ENCODE assay signal across 8 cellular contexts in genomic region chr22:20376983-20377382, GRCh38. TPM values are rescaled to one million over a fixed set of nuclear protein-coding genes. Genes with fewer than 3 reads are reported as not detected.
DNase-seq lines count a peak whose midpoint lies in the region; ATAC-seq, FAIRE-seq and TF ChIP-seq lines count a peak whose summit lies in the region.
"Not testable (repeated sequence)": the region's sequence is repeated elsewhere in the genome, so short reads cannot be mapped to it uniquely, and the experiment has no call there.

No MANE protein-coding gene starts in this region.

- in situ Hi-C loops in K562 (cut with MboI) = not testable (repeated sequence)

- WGBS in H9 (ENCODE audit: extremely low coverage, insufficient read length, low lambda C conversion rate) = no CpG with 5 or more reads among the region's 11 CpGs
- WGBS in K562 (ENCODE audit: insufficient coverage, low coverage, missing lambda C conversion rate) = 5% methylated on average over 11 of the region's 11 CpGs
- WGBS in endodermal cell (ENCODE audit: insufficient coverage in 1 of 2, insufficient read length in 1 of 2), 2 experiments = 94 to 97% methylated on average over 4 to 11 of the region's 11 CpGs

- H3K36me3 ChIP-seq in K562 (ENCODE audit: control insufficient read depth, insufficient read depth, low read length); endodermal cell (ENCODE audit: control insufficient read depth, insufficient read depth, low read length); osteoblast (ENCODE audit: insufficient read depth, low read length): not testable (repeated sequence)

- peaks cover 13 to 14% of the 10 kb centered on the region in 2 experiments for H3K4me1 Mint-ChIP-seq in H9
- peaks cover 18% of the 10 kb centered on the region for H3K4me1 Mint-ChIP-seq in endodermal cell
- H3K4me1 Mint-ChIP-seq in osteocyte (ENCODE audit: unreplicated experiment); type B pancreatic cell (ENCODE audit: unreplicated experiment): not testable (repeated sequence)

- H3K27me3 ChIP-seq in H9 (ENCODE audit: insufficient read depth, low read length); endodermal cell (ENCODE audit: control insufficient read depth, insufficient read depth, low read length, poor library complexity, severe bottlenecking); osteoblast (ENCODE audit: insufficient read depth, low read length): not testable (repeated sequence)
- peaks cover 55% of the 10 kb centered on the region in 2 experiments for H3K27me3 ChIP-seq in K562 (ENCODE audit: control insufficient read depth in 2 of 2, insufficient read depth in 2 of 2, low read length in 2 of 2)

- not testable (repeated sequence) for H3K18ac ChIP-seq in H9 (ENCODE audit: insufficient read length, low read depth, low read length)

- H4K20me1 ChIP-seq in H9 (ENCODE audit: control insufficient read depth, insufficient read depth, insufficient read length); K562 (replicated peaks; ENCODE audit: control insufficient read depth, insufficient read depth, low read length); osteoblast (ENCODE audit: insufficient read depth, low read length): not testable (repeated sequence)

- intact Hi-C loops in K562 (cut with micrococcal nuclease) = not testable (repeated sequence)

- not testable (repeated sequence) for H2BK20ac ChIP-seq in H9 (ENCODE audit: low read depth, low read length, poor library complexity, severe bottlenecking)

- not testable (repeated sequence) for TF ChIP-seq POLR2A in K562 (conservative IDR thresholded peaks at IDR 0.05)

- not testable (repeated sequence) for H4K8ac ChIP-seq in H9 (replicated peaks; ENCODE audit: insufficient read length, low read depth, low read length)

- H3K23me2 ChIP-seq in H9 (ENCODE audit: insufficient read length, low read depth, low read length, poor library complexity, severe bottlenecking) = not testable (repeated sequence)

- BruUV-seq in K562 (replicated peaks; lab: Mats Ljungman, UMichigan) = not testable (repeated sequence)

- H3K9me3 ChIP-seq in H9 (ENCODE audit: control insufficient read depth, low read depth, low read length); K562 (replicated peaks; ENCODE audit: control insufficient read depth, insufficient read depth, low read depth, low read length); endodermal cell (ENCODE audit: control insufficient read depth, low read length); osteoblast (ENCODE audit: low read depth, low read length): not testable (repeated sequence)

- H4K5ac ChIP-seq in H9 (ENCODE audit: insufficient read length, low read depth, low read length) = not testable (repeated sequence)

- not testable (repeated sequence) for H3K36me3 Mint-ChIP-seq in H9 (ENCODE audit: insufficient read depth in 1 of 3, low read depth in 3 of 3); endodermal cell (ENCODE audit: low read depth); osteocyte (ENCODE audit: unreplicated experiment); type B pancreatic cell

- TF ChIP-seq EP300 in K562 (IDR thresholded peaks at IDR 0.05; ENCODE audit: low read length) = not testable (repeated sequence)

- not testable (repeated sequence) for H3K27ac Mint-ChIP-seq in H9; endodermal cell; osteocyte (ENCODE audit: unreplicated experiment); type B pancreatic cell

- not testable (repeated sequence) for H2BK15ac ChIP-seq in H9 (ENCODE audit: low read depth, low read length)

- H3K9me3 Mint-ChIP-seq in H9; endodermal cell; osteocyte (ENCODE audit: unreplicated experiment); type B pancreatic cell: not testable (repeated sequence)

- peaks cover 27% of the 10 kb centered on the region for H3K27me3 Mint-ChIP-seq in H9 (ENCODE audit: low read depth)
- not testable (repeated sequence) for H3K27me3 Mint-ChIP-seq in endodermal cell (ENCODE audit: insufficient read depth); type B pancreatic cell
- H3K27me3 Mint-ChIP-seq in osteocyte (ENCODE audit: unreplicated experiment) = peaks cover 25% of the 10 kb centered on the region

- H2AFZ ChIP-seq in H9 (ENCODE audit: low read length); K562 (ENCODE audit: low read depth, low read length); osteoblast (ENCODE audit: low read length): not testable (repeated sequence)

- H2BK120ac ChIP-seq in H9 (ENCODE audit: low read depth, low read length, poor library complexity, severe bottlenecking) = not testable (repeated sequence)

- not testable (repeated sequence) for H3K14ac ChIP-seq in H9 (ENCODE audit: insufficient read depth, low read length)

- not testable (repeated sequence) for H3K4ac ChIP-seq in H9 (ENCODE audit: low read depth, low read length)

- POLR2A ChIA-PET in K562 (lab: Yijun Ruan, JAX) = interaction anchor here (0.7 to 6.0 kb wide), 6 partner anchors 9 to 86 kb away, joined by 3 to 62 read pairs (median 3); partner anchors contain the start of genes DGCR6L and ZNF74

- not testable (repeated sequence) for H3K56ac ChIP-seq in H9 (ENCODE audit: insufficient read length, low read depth, low read length)

- H2BK12ac ChIP-seq in H9 (ENCODE audit: insufficient read length, low read depth, low read length) = not testable (repeated sequence)

- CTCF ChIA-PET in K562 (lab: Yijun Ruan, JAX; ENCODE audit: low intra/inter-chr PET ratio) = not testable (repeated sequence)

- H3K4me1 ChIP-seq in H9 (ENCODE audit: insufficient read depth, low read length); K562 (replicated peaks in 1 of 2; ENCODE audit: control insufficient read depth in 2 of 2, insufficient read depth in 2 of 2, low read length in 2 of 2); endodermal cell (ENCODE audit: control insufficient read depth, insufficient read depth, low read length); osteoblast (ENCODE audit: insufficient read depth, low read length): not testable (repeated sequence)

- not testable (repeated sequence) for H3T11ph ChIP-seq in H9 (ENCODE audit: low read length)

- not testable (repeated sequence) for H3K27ac ChIP-seq in H9 (ENCODE audit: insufficient read length, low read depth, low read length); K562 (ENCODE audit: extremely low read depth, low read depth, low read length); endodermal cell (ENCODE audit: low read depth, low read length); osteoblast (ENCODE audit: low read depth, low read length)

- not testable (repeated sequence) for H3K23ac ChIP-seq in H9 (ENCODE audit: insufficient read length, low read depth, low read length)

- H2BK5ac ChIP-seq in H9 (ENCODE audit: insufficient read length, low read length) = not testable (repeated sequence)

- DNase-seq in H9 = peak; percentile 2
- DNase-seq in K562 (ENCODE audit: extremely low read depth in 1 of 4, low spot score in 3 of 4) = not testable (repeated sequence)
- peak; percentile 7 for DNase-seq in endodermal cell
- DNase-seq in islet precursor cell = peak; percentile 3
- DNase-seq in mesenteric fat pad (ENCODE audit: low spot score) = peak; percentile 47
- DNase-seq in osteoblast (ENCODE audit: insufficient read length, low spot score, missing footprints) = peak; percentile 64
- DNase-seq in osteocyte (ENCODE audit: extremely low spot score, unreplicated experiment) = peak; percentile 15
- DNase-seq in type B pancreatic cell (ENCODE audit: extremely low spot score, unreplicated experiment) = peak; percentile 4

- H4K91ac ChIP-seq in H9 (ENCODE audit: insufficient read length, low read depth, low read length) = not testable (repeated sequence)

- not testable (repeated sequence) for H3K79me2 ChIP-seq in H9 (ENCODE audit: insufficient read depth, low read length); K562 (ENCODE audit: control insufficient read depth, insufficient read depth, low read length); osteoblast (ENCODE audit: insufficient read depth, low read length)

- H3K4me2 ChIP-seq in H9 (ENCODE audit: insufficient read depth, insufficient read length, low read length); K562 (ENCODE audit: insufficient read depth, low read length); osteoblast (ENCODE audit: insufficient read depth, low read length): not testable (repeated sequence)

- TF ChIP-seq CTCF in H9 (conservative IDR thresholded peaks at IDR 0.05); K562 (IDR thresholded peaks at IDR 0.05 in 2 of 3, conservative IDR thresholded peaks at IDR 0.05 in 1 of 3; ENCODE audit: insufficient read depth in 2 of 3, low read depth in 1 of 3, low read length in 3 of 3); endodermal cell (conservative IDR thresholded peaks at IDR 0.05); osteoblast (IDR thresholded peaks at IDR 0.05; ENCODE audit: extremely low read depth, low read depth, low read length); osteocyte (IDR thresholded peaks at IDR 0.05); type B pancreatic cell (conservative IDR thresholded peaks at IDR 0.05): not testable (repeated sequence)

- FAIRE-seq in K562 (lab: Jason Lieb, UNC) = not testable (repeated sequence)

- not testable (repeated sequence) for H3K4me3 ChIP-seq in K562; endodermal cell (ENCODE audit: low read length); osteoblast (ENCODE audit: insufficient read depth, low read length)

- not testable (repeated sequence) for ATAC-seq in K562

- H3K9ac ChIP-seq in H9 (ENCODE audit: extremely low read depth, insufficient read length, low read length); K562 (ENCODE audit: insufficient read depth in 1 of 2, low read depth in 2 of 2, low read length in 2 of 2); endodermal cell (ENCODE audit: extremely low read depth, low read length, poor library complexity, severe bottlenecking): not testable (repeated sequence)

- not testable (repeated sequence) for H3K79me1 ChIP-seq in H9 (ENCODE audit: insufficient read depth, low read depth, low read length, poor library complexity, severe bottlenecking)

- not testable (repeated sequence) for TF ChIP-seq RAD21 in K562 (CRISPR knock-in tag; conservative IDR thresholded peaks at IDR 0.05 in 1 of 2, IDR thresholded peaks at IDR 0.05 in 1 of 2)

- not testable (repeated sequence) for H3K4me3 Mint-ChIP-seq in H9; endodermal cell; osteocyte (ENCODE audit: unreplicated experiment); type B pancreatic cell

- not testable (repeated sequence) for H2AK5ac ChIP-seq in H9 (ENCODE audit: insufficient read length, low read length)

- not testable (repeated sequence) for H3K9me1 ChIP-seq in K562 (ENCODE audit: control insufficient read depth, insufficient read depth, low read length)

RNA-seq across cellular contexts. Expression of gene ZNF74, which starts 17.0 kb away (rescaled TPM):
- total RNA-seq in H9 (2021) = 29.8 and 34.3 TPM in 2 replicates
- total RNA-seq in K562 (2011; cell fraction: chromatin; rRNA removed; ENCODE audit: low replicate concordance) = 36.8 and 68.2 TPM in 2 replicates
- total RNA-seq in K562 (2011; cell fraction: nucleolus; rRNA removed) = 55.4 and 63.2 TPM in 2 replicates
- 50.2 and 53.7 TPM in 2 replicates for total RNA-seq in K562 (2011; cell fraction: nucleoplasm; rRNA removed)
- 49.2 and 56.7 TPM in 2 replicates for total RNA-seq in K562 (2014; rRNA removed)
- 17.4 and 20.5 TPM in 2 replicates for total RNA-seq in K562 (2014; rRNA removed; fragmentation: Illumina TruSeq; extraction: Trizol)
- 31.5 and 32.5 TPM in 2 replicates for total RNA-seq in K562 (2015; rRNA removed; fragmentation: Illumina TruSeq; extraction: Trizol)
- total RNA-seq in K562 (2021) = 53.5 and 55.7 TPM in 2 replicates
- polyA plus RNA-seq in K562 (2011; rRNA removed) = 33.8 and 49.7 TPM in 2 replicates
- polyA plus RNA-seq in K562 (2011; cell fraction: cytosol; rRNA removed) = 56.9 and 67.4 TPM in 2 replicates
- 42.8 and 56.1 TPM in 2 replicates for polyA plus RNA-seq in K562 (2011; cell fraction: nucleus; rRNA removed)
- 31.5 and 39.9 TPM in 2 replicates for polyA plus RNA-seq in K562 (2012)
- polyA plus RNA-seq in K562 (2014; fragmentation: Illumina TruSeq; extraction: Trizol) = 22.8 and 24.5 TPM in 2 replicates
- polyA plus RNA-seq in K562 (2014; fragmentation: Nextera tagmentation; extraction: Ambion mirVana) = 1 to 10 TPM; 2.4 to 3.7 TPM
- 37.1 and 62.8 TPM in 2 replicates for polyA plus RNA-seq in K562 (2014; rRNA removed)
- polyA minus RNA-seq in K562 (2011; rRNA and poly(A)+ RNA removed) = 32.6 and 33.0 TPM in 2 replicates
- 39.3 and 58.2 TPM in 2 replicates for polyA minus RNA-seq in K562 (2011; cell fraction: cytosol; rRNA and poly(A)+ RNA removed)
- polyA minus RNA-seq in K562 (2011; cell fraction: nucleus; rRNA and poly(A)+ RNA removed) = 23.6 and 28.3 TPM in 2 replicates
- total RNA-seq in endodermal cell = 10 to 100 TPM; 36.9 to 41.7 TPM
- 31.7 TPM for polyA plus RNA-seq in endodermal cell (2013, experiment 1 of 2)
- polyA plus RNA-seq in endodermal cell (2013, experiment 2 of 2) = 28.7 TPM
- 5.2 TPM for total RNA-seq in mesenteric fat pad
- total RNA-seq in osteoblast = 12.4 and 13.8 TPM in 2 replicates
- 19.6 and 20.4 TPM in 2 replicates for total RNA-seq in osteocyte
- total RNA-seq in type B pancreatic cell (ENCODE audit: low replicate concordance) = 24.6 and 39.5 TPM in 2 replicates

RNA-seq across cellular contexts. Expression of gene DGCR6L, which starts 57.1 kb away (rescaled TPM):
- 38.6 and 40.4 TPM in 2 replicates for total RNA-seq in H9 (2021)
- 5.8 and 25.8 TPM in 2 replicates for total RNA-seq in K562 (2011; cell fraction: chromatin; rRNA removed; ENCODE audit: low replicate concordance)
- total RNA-seq in K562 (2011; cell fraction: nucleolus; rRNA removed) = 37.9 and 39.6 TPM in 2 replicates
- 19.9 and 28.5 TPM in 2 replicates for total RNA-seq in K562 (2011; cell fraction: nucleoplasm; rRNA removed)
- total RNA-seq in K562 (2014; rRNA removed) = 151 and 163 TPM in 2 replicates
- 14.1 and 20.0 TPM in 2 replicates for total RNA-seq in K562 (2014; rRNA removed; fragmentation: Illumina TruSeq; extraction: Trizol)
- 78.1 and 78.6 TPM in 2 replicates for total RNA-seq in K562 (2015; rRNA removed; fragmentation: Illumina TruSeq; extraction: Trizol)
- total RNA-seq in K562 (2021) = 95.3 and 101 TPM in 2 replicates
- 51.0 and 88.0 TPM in 2 replicates for polyA plus RNA-seq in K562 (2011; rRNA removed)
- polyA plus RNA-seq in K562 (2011; cell fraction: cytosol; rRNA removed) = 116 and 204 TPM in 2 replicates
- 72.9 and 95.1 TPM in 2 replicates for polyA plus RNA-seq in K562 (2011; cell fraction: nucleus; rRNA removed)
- polyA plus RNA-seq in K562 (2012) = 80.6 and 161 TPM in 2 replicates
- 40.4 and 66.5 TPM in 2 replicates for polyA plus RNA-seq in K562 (2014; fragmentation: Illumina TruSeq; extraction: Trizol)
- 1 to 10 TPM; 3.6 to 8.1 TPM for polyA plus RNA-seq in K562 (2014; fragmentation: Nextera tagmentation; extraction: Ambion mirVana)
- 113 and 117 TPM in 2 replicates for polyA plus RNA-seq in K562 (2014; rRNA removed)
- 14.8 and 17.4 TPM in 2 replicates for polyA minus RNA-seq in K562 (2011; rRNA and poly(A)+ RNA removed)
- polyA minus RNA-seq in K562 (2011; cell fraction: cytosol; rRNA and poly(A)+ RNA removed) = 35.4 and 39.9 TPM in 2 replicates
- polyA minus RNA-seq in K562 (2011; cell fraction: nucleus; rRNA and poly(A)+ RNA removed) = 29.2 and 43.1 TPM in 2 replicates
- total RNA-seq in endodermal cell = 10 to 100 TPM; 51.3 to 53.7 TPM
- 47.1 TPM for polyA plus RNA-seq in endodermal cell (2013, experiment 1 of 2)
- polyA plus RNA-seq in endodermal cell (2013, experiment 2 of 2) = 44.6 TPM
- 25.7 TPM for total RNA-seq in mesenteric fat pad
- total RNA-seq in osteoblast = 58.9 and 60.8 TPM in 2 replicates
- total RNA-seq in osteocyte = 55.0 and 59.4 TPM in 2 replicates
- 35.9 and 46.6 TPM in 2 replicates for total RNA-seq in type B pancreatic cell (ENCODE audit: low replicate concordance)
